In genomic region chr18:25349131-25349925, GRCh38 we compare ENCODE assay signal across 9 cellular contexts. TPM values are rescaled to one million over a fixed set of nuclear protein-coding genes. Genes with fewer than 3 reads are reported as not detected.
DNase-seq lines count a peak whose midpoint lies in the region; ATAC-seq and TF ChIP-seq lines count a peak whose summit lies in the region.
"Had no signal": no experiment of that assay in that cellular context is flagged by ENCODE, and none has a peak within 500 bp of the region (broad histone marks: within the 10 kb centered on the region; RNA-seq: fewer than 3 reads in every experiment).

No MANE protein-coding gene starts in this region.

- peak; percentile 67 for DNase-seq in cerebellum (ENCODE audit: low spot score)
- no peak for DNase-seq in stimulated activated naive B cell treated with anti-CD40 and anti-IgM and Interleukin-4, amounts not matched to agents 10 μg/mL and 1 μg/mL and 100 μg/mL, for 72 hours

- H2AFZ ChIP-seq in KMS-11 (ENCODE audit: low read depth): peak overlapping the region; percentile 96

- H3K9me3 ChIP-seq in BLaER1 treated with 17β-estradiol and CSF1 and Interleukin-3, amounts not matched to agents 10 nM and 100 nM (replicated peaks in 1 of 11): no peaks in the 10 kb centered on the region

- peaks cover 3 to 6% of the 10 kb centered on the region in 2 donors for H3K36me3 Mint-ChIP-seq in stimulated activated naive B cell treated with anti-CD40 and anti-IgM and Interleukin-4, amounts not matched to agents 10 μg/mL and 1 μg/mL and 100 μg/mL, for 72 hours

- H4K20me1 ChIP-seq in BLaER1 treated with 17β-estradiol and CSF1 and Interleukin-3, amounts not matched to agents 10 nM and 100 nM: peaks cover 0 to 38% (median 23%) of the 10 kb centered on the region in 11 experiments; a peak in 15 of 22 replicates
- no peaks in the 10 kb centered on the region for H4K20me1 ChIP-seq in KMS-11 (ENCODE audit: insufficient read depth)

- no peak for TF ChIP-seq CTCF in KMS-11 (conservative IDR thresholded peaks at IDR 0.05; ENCODE audit: low read depth, low read length)

- peaks cover 40 to 54% of the 10 kb centered on the region in 2 donors for H3K27me3 Mint-ChIP-seq in stimulated activated naive B cell treated with anti-CD40 and anti-IgM and Interleukin-4, amounts not matched to agents 10 μg/mL and 1 μg/mL and 100 μg/mL, for 72 hours

- no peaks in the 10 kb centered on the region for H3K9me3 Mint-ChIP-seq in stimulated activated naive B cell treated with anti-CD40 and anti-IgM and Interleukin-4, amounts not matched to agents 10 μg/mL and 1 μg/mL and 100 μg/mL, for 72 hours

- H3K4me1 Mint-ChIP-seq in stimulated activated naive B cell treated with anti-CD40 and anti-IgM and Interleukin-4, amounts not matched to agents 10 μg/mL and 1 μg/mL and 100 μg/mL, for 72 hours: peaks cover 8 to 24% of the 10 kb centered on the region in 2 donors

- H3K4me1 ChIP-seq in BLaER1 treated with 17β-estradiol and CSF1 and Interleukin-3, amounts not matched to agents 10 nM and 100 nM: peaks cover 0 to 28% (median 25%) of the 10 kb centered on the region in 10 experiments; a peak in 13 of 20 replicates
- no peaks in the 10 kb centered on the region for H3K4me1 ChIP-seq in KMS-11 (ENCODE audit: low read depth, poor library complexity, severe bottlenecking)

- H3K4me2 ChIP-seq in BLaER1 treated with 17β-estradiol and CSF1 and Interleukin-3, amounts not matched to agents 10 nM and 100 nM: peak overlapping the region; percentile 89 to 100 (median 99)
- peak overlapping the region; percentile 25; the same call in 1 of the 2 replicates for H3K4me2 ChIP-seq in KMS-11

- no peaks in the 10 kb centered on the region for H3K79me2 ChIP-seq in KMS-11 (ENCODE audit: insufficient read depth, low read depth)

- no peak overlapping the region for H3K27ac ChIP-seq in BLaER1 treated with 17β-estradiol and CSF1 and Interleukin-3, amounts not matched to agents 10 nM and 100 nM
- H3K27ac ChIP-seq in KMS-11 (no peak overlapping the region), layer of hippocampus (ENCODE audit: low read depth, low read length) (peak overlapping the region; percentile 71)

- no peak for ATAC-seq in stimulated activated naive B cell treated with anti-CD40 and anti-IgM and Interleukin-4, amounts not matched to agents 10 μg/mL and 1 μg/mL and 100 μg/mL, for 72 hours (replicated peaks)
- ATAC-seq in GM21786 (IDR thresholded peaks at IDR 0.05; ENCODE audit: unreplicated experiment) (no peak), HG03565 (IDR thresholded peaks at IDR 0.05; ENCODE audit: unreplicated experiment) (no peak), GM19035 (IDR thresholded peaks at IDR 0.05; ENCODE audit: unreplicated experiment) (no peak)
- ATAC-seq: HCT116 had no signal

- H3K9ac ChIP-seq in BLaER1 treated with 17β-estradiol and CSF1 and Interleukin-3, amounts not matched to agents 10 nM and 100 nM: peak overlapping the region in 8 of 11 experiments; percentile 30 to 73 (median 58); a peak in 12 of 22 replicates
- H3K9ac ChIP-seq in KMS-11: no peak overlapping the region; the same call in 1 of the 2 replicates

- peaks cover 82 to 100% (median 98%) of the 10 kb centered on the region in 11 experiments for H3K27me3 ChIP-seq in BLaER1 treated with 17β-estradiol and CSF1 and Interleukin-3, amounts not matched to agents 10 nM and 100 nM
- H3K27me3 ChIP-seq in KMS-11 (ENCODE audit: insufficient read depth, low read depth): no peaks in the 10 kb centered on the region
- H3K27me3 ChIP-seq in layer of hippocampus (ENCODE audit: control insufficient read depth, insufficient read depth, low read length): no peaks in the 10 kb centered on the region

- peak overlapping the region; percentile 86 to 99 for H3K4me3 Mint-ChIP-seq in stimulated activated naive B cell treated with anti-CD40 and anti-IgM and Interleukin-4, amounts not matched to agents 10 μg/mL and 1 μg/mL and 100 μg/mL, for 72 hours

- peak overlapping the region; percentile 63 to 81 (median 71) for H3K4me3 ChIP-seq in BLaER1 treated with 17β-estradiol and CSF1 and Interleukin-3, amounts not matched to agents 10 nM and 100 nM
- no peak overlapping the region for H3K4me3 ChIP-seq in KMS-11 (IDR thresholded peaks at IDR 0.05; ENCODE audit: insufficient read depth, low read depth, low read length)

- no peaks in the 10 kb centered on the region for H3K36me3 ChIP-seq in BLaER1 treated with 17β-estradiol and CSF1 and Interleukin-3, amounts not matched to agents 10 nM and 100 nM
- no peaks in the 10 kb centered on the region for H3K36me3 ChIP-seq in KMS-11 (ENCODE audit: insufficient read depth)

- H3K27ac Mint-ChIP-seq in stimulated activated naive B cell treated with anti-CD40 and anti-IgM and Interleukin-4, amounts not matched to agents 10 μg/mL and 1 μg/mL and 100 μg/mL, for 72 hours: peak overlapping the region; percentile 79

RNA-seq across cellular contexts. Expression of gene ZNF521, which starts 2.6 kb away (rescaled TPM):
- 130 TPM for total RNA-seq in cerebellum
